ENCODE assay signal across 2 cellular contexts in the genomic region with DNA sequence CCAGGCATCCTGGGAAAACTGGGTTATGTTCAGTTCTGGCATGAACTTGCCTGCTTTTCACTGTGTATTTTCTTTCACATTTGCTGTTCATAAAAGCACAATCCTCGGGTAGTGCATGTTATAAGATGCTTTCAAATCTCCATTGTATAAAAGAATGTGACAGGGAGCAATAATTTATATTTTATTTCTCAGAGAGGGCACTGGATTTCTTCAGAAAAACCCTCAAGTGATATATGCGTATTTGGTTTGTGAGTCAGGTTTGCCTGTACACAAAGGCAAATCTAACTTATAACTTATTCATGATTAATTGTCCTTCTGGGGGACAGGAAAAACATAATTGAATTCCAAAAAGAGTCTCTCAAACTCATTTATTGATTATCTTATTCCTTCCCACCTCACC.
TF ChIP-seq lines count a peak whose summit lies in the region.

No MANE protein-coding gene starts in this region.

TF ChIP-seq in SK-N-SH treated with all-trans-retinoic acid at 6 μM for 48 hours, 23 proteins besides CTCF, POLR2A, EP300 and RAD21:
- 0 out of 2 replicates have a peak, but pooled peaks have one; percentile 16 for TF ChIP-seq PATZ1 (CRISPR knock-in tag; IDR thresholded peaks at IDR 0.05; ENCODE audit: borderline replicate concordance)
- TF ChIP-seq, protein P1, sequence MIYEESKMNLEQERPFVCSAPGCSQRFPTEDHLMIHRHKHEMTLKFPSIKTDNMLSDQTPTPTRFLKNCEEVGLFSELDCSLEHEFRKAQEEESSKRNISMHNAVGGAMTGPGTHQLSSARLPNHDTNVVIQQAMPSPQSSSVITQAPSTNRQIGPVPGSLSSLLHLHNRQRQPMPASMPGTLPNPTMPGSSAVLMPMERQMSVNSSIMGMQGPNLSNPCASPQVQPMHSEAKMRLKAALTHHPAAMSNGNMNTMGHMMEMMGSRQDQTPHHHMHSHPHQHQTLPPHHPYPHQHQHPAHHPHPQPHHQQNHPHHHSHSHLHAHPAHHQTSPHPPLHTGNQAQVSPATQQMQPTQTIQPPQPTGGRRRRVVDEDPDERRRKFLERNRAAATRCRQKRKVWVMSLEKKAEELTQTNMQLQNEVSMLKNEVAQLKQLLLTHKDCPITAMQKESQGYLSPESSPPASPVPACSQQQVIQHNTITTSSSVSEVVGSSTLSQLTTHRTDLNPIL (CRISPR knock-in tag; IDR thresholded peaks at IDR 0.05; ENCODE audit: low read depth), result no peak
- peak; percentile 53 for TF ChIP-seq ISL1 (CRISPR knock-in tag; IDR thresholded peaks at IDR 0.05)
- TF ChIP-seq ZC3H10 (CRISPR knock-in tag; IDR thresholded peaks at IDR 0.05), result peak; percentile 37; the same call in 1 of the 2 replicates

TF ChIP-seq in SK-N-SH, 30 proteins besides CTCF, POLR2A, EP300 and RAD21 (continued from another document):
- TF ChIP-seq CHD2 (IDR thresholded peaks at IDR 0.05; ENCODE audit: low read length, partially characterized antibody) (no peak), RXRA (IDR thresholded peaks at IDR 0.05; ENCODE audit: borderline replicate concordance, low read depth) (no peak)
